Comparison of ENCODE assay signal across 15 cellular contexts in the genomic region with DNA sequence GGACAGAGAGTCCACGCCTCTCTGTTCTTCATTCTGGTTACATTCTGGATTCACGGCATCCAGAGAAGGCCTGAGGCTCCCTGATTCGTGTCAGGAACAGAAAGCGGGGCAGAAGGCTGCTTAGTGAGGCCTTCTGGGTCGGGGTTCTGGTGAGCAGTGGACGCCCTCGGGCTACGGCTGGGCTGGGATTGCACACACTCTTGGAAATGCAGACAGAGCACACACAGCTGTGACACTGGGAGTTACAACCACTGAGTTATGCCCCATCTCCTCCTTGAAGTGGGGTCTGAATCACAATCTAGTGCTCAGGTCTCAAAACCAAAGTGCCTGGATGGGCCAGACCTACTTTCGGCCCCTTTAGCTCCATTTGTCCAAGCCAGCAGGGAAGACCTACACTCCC.
A peak's percentile ranks its signal among the peaks of the same experiment; 100 is the strongest.
DNase-seq lines count a peak whose midpoint lies in the region; ATAC-seq and TF ChIP-seq lines count a peak whose summit lies in the region.
"Had no signal": no experiment of that assay in that cellular context is flagged by ENCODE, and none has a peak within 500 bp of the region (broad histone marks: within the 10 kb centered on the region; RNA-seq: fewer than 3 reads in every experiment).

No MANE protein-coding gene starts in this region.

- H3K9me3 Mint-ChIP-seq in activated CD8-positive, alpha-beta T cell treated with anti-CD3 and anti-CD28 coated beads, Interleukin-2, amount 10 ng/mL, durations not matched to agents 7 days and 5 days (ENCODE audit: insufficient read depth): no peaks in the 10 kb centered on the region
- H3K9me3 Mint-ChIP-seq in activated CD8-positive, alpha-beta T cell treated with anti-CD3 and anti-CD28 coated beads for 36 hours: no peaks in the 10 kb centered on the region
- no peaks in the 10 kb centered on the region for H3K9me3 Mint-ChIP-seq in neural crest cell
- H3K9me3 Mint-ChIP-seq in MCF 10A (ENCODE audit: unreplicated experiment): no peaks in the 10 kb centered on the region

- no peaks in the 10 kb centered on the region for H3K36me3 Mint-ChIP-seq in activated CD8-positive, alpha-beta T cell treated with anti-CD3 and anti-CD28 coated beads, Interleukin-2, amount 10 ng/mL, durations not matched to agents 7 days and 5 days (ENCODE audit: low read depth)
- H3K36me3 Mint-ChIP-seq in activated CD8-positive, alpha-beta T cell treated with anti-CD3 and anti-CD28 coated beads for 36 hours (ENCODE audit: low read depth): no peaks in the 10 kb centered on the region
- H3K36me3 Mint-ChIP-seq in neural crest cell (ENCODE audit: low read depth) (no peaks in the 10 kb centered on the region), MCF 10A (ENCODE audit: insufficient read depth, unreplicated experiment) (no peaks in the 10 kb centered on the region)

- no peak for TF ChIP-seq CTCF in activated CD8-positive, alpha-beta T cell treated with anti-CD3 and anti-CD28 coated beads for 36 hours (IDR thresholded peaks at IDR 0.05)
- TF ChIP-seq CTCF in coronary artery (IDR thresholded peaks at IDR 0.05) (no peak), neural crest cell (conservative IDR thresholded peaks at IDR 0.05) (no peak), MCF 10A (IDR thresholded peaks at IDR 0.05; ENCODE audit: unreplicated experiment) (no peak)

- ATAC-seq in activated CD8-positive, alpha-beta T cell treated with anti-CD3 and anti-CD28 coated beads, Interleukin-2, amount 10 ng/mL, durations not matched to agents 7 days and 5 days: no peak
- ATAC-seq in activated CD8-positive, alpha-beta T cell treated with anti-CD3 and anti-CD28 coated beads for 36 hours: no peak

- no peak overlapping the region for H3K27ac ChIP-seq in coronary artery
- H3K27ac ChIP-seq: 22Rv1, BLaER1 had no signal

- intact Hi-C loops in activated CD8-positive, alpha-beta T cell treated with anti-CD3 and anti-CD28 coated beads for 36 hours (cut with micrococcal nuclease): no loop called here
- intact Hi-C loops in MCF 10A (cut with micrococcal nuclease): no loop called here

- peaks cover 8% of the 10 kb centered on the region for H3K4me1 Mint-ChIP-seq in activated CD8-positive, alpha-beta T cell treated with anti-CD3 and anti-CD28 coated beads, Interleukin-2, amount 10 ng/mL, durations not matched to agents 7 days and 5 days (ENCODE audit: low read depth)
- H3K4me1 Mint-ChIP-seq in activated CD8-positive, alpha-beta T cell treated with anti-CD3 and anti-CD28 coated beads for 36 hours (ENCODE audit: low read depth): peaks cover 15% of the 10 kb centered on the region
- H3K4me1 Mint-ChIP-seq in neural crest cell (no peaks in the 10 kb centered on the region), MCF 10A (ENCODE audit: insufficient read depth, unreplicated experiment) (no peaks in the 10 kb centered on the region)

- H3K4me3 Mint-ChIP-seq in activated CD8-positive, alpha-beta T cell treated with anti-CD3 and anti-CD28 coated beads, Interleukin-2, amount 10 ng/mL, durations not matched to agents 7 days and 5 days: no peak overlapping the region
- no peak overlapping the region for H3K4me3 Mint-ChIP-seq in activated CD8-positive, alpha-beta T cell treated with anti-CD3 and anti-CD28 coated beads for 36 hours
- H3K4me3 Mint-ChIP-seq in neural crest cell (no peak overlapping the region), MCF 10A (ENCODE audit: unreplicated experiment) (no peak overlapping the region)
- H3K4me3 Mint-ChIP-seq: HFFc6 had no signal

- H3K27ac Mint-ChIP-seq in activated CD8-positive, alpha-beta T cell treated with anti-CD3 and anti-CD28 coated beads, Interleukin-2, amount 10 ng/mL, durations not matched to agents 7 days and 5 days: peak overlapping the region; percentile 24
- H3K27ac Mint-ChIP-seq in activated CD8-positive, alpha-beta T cell treated with anti-CD3 and anti-CD28 coated beads for 36 hours: no peak overlapping the region
- H3K27ac Mint-ChIP-seq in neural crest cell (ENCODE audit: unreplicated experiment) (peak overlapping the region; percentile 50), MCF 10A (ENCODE audit: low read depth, unreplicated experiment) (no peak overlapping the region)
- H3K27ac Mint-ChIP-seq: HFFc6 had no signal

- no peaks in the 10 kb centered on the region for H3K27me3 Mint-ChIP-seq in activated CD8-positive, alpha-beta T cell treated with anti-CD3 and anti-CD28 coated beads, Interleukin-2, amount 10 ng/mL, durations not matched to agents 7 days and 5 days (ENCODE audit: low read depth)
- H3K27me3 Mint-ChIP-seq in activated CD8-positive, alpha-beta T cell treated with anti-CD3 and anti-CD28 coated beads for 36 hours: no peaks in the 10 kb centered on the region
- H3K27me3 Mint-ChIP-seq in neural crest cell (ENCODE audit: low read depth) (no peaks in the 10 kb centered on the region), MCF 10A (ENCODE audit: insufficient read depth, unreplicated experiment) (no peaks in the 10 kb centered on the region)

- CTCF ChIA-PET in activated CD8-positive, alpha-beta T cell treated with anti-CD3 and anti-CD28 coated beads, Interleukin-2, amount 10 ng/mL, durations not matched to agents 7 days and 5 days (lab: Charles Lee): no interaction called here
- CTCF ChIA-PET in activated CD8-positive, alpha-beta T cell treated with anti-CD3 and anti-CD28 coated beads for 36 hours (lab: Charles Lee): interaction anchor here (1.7 kb wide), 1 partner anchor 10 kb away, joined by 6 read pairs; no protein-coding TSS in a partner anchor
- CTCF ChIA-PET in MCF 10A (lab: Yijun Ruan, JAX): interaction anchor here (0.9 to 1.2 kb wide), 2 partner anchors 10 to 119 kb away, joined by 3 to 4 read pairs; no protein-coding TSS in a partner anchor

- POLR2A ChIA-PET in activated CD8-positive, alpha-beta T cell treated with anti-CD3 and anti-CD28 coated beads, Interleukin-2, amount 10 ng/mL, durations not matched to agents 7 days and 5 days (lab: Charles Lee): no interaction called here
- POLR2A ChIA-PET in activated CD8-positive, alpha-beta T cell treated with anti-CD3 and anti-CD28 coated beads for 36 hours (lab: Charles Lee): no interaction called here
- POLR2A ChIA-PET in MCF 10A (lab: Yijun Ruan, JAX): interaction anchor here (0.5 kb wide), 1 partner anchor 10 kb away, joined by 3 read pairs; no protein-coding TSS in a partner anchor

- H3K4me3 ChIP-seq in coronary artery: no peak overlapping the region
- H3K4me3 ChIP-seq: BLaER1 had no signal

- BruUV-seq in MCF 10A (replicated peaks; lab: Mats Ljungman, UMichigan): no TSS peak

- DNase-seq in activated CD8-positive, alpha-beta T cell treated with anti-CD3 and anti-CD28 coated beads, Interleukin-2, amount 10 ng/mL, durations not matched to agents 7 days and 5 days: no peak
- DNase-seq in activated CD8-positive, alpha-beta T cell treated with anti-CD3 and anti-CD28 coated beads for 36 hours: no peak
- peak; percentile 17 for DNase-seq in coronary artery (ENCODE audit: low spot score)
- DNase-seq in neural crest cell (ENCODE audit: low read depth, low spot score): no peak
- no peak for DNase-seq in AG08396 (ENCODE audit: low spot score)
- DNase-seq in MCF 10A (ENCODE audit: unreplicated experiment): no peak
- no peak for DNase-seq in DMS79 (lab: John Stamatoyannopoulos, UW)
- DNase-seq: AML-193, DMS 273 treated with DMSO at 0.1 percent for 48 hours, GF-D8, HCEC 1CT, HFFc6, KBM-7 had no signal

Comparison
In these comparisons a context has a peak if more than half of its experiments do, and no peak if none do; other contexts are left out.
1. H3K27ac Mint-ChIP-seq: peak in activated CD8-positive, alpha-beta T cell treated with anti-CD3 and anti-CD28 coated beads, Interleukin-2, amount 10 ng/mL, durations not matched to agents 7 days and 5 days (single experiment) and neural crest cell (single experiment); none in activated CD8-positive, alpha-beta T cell treated with anti-CD3 and anti-CD28 coated beads for 36 hours (single experiment) and MCF 10A (single experiment).